8 cellular contexts compared by ENCODE assay signal in genomic region chr2:74834234-74834805, GRCh38. TPM values are rescaled to one million over a fixed set of nuclear protein-coding genes. Genes with fewer than 3 reads are reported as not detected.
DNase-seq lines count a peak whose midpoint lies in the region; ATAC-seq and TF ChIP-seq lines count a peak whose summit lies in the region.
"Not testable (repeated sequence)": the region's sequence is repeated elsewhere in the genome, so short reads cannot be mapped to it uniquely, and the experiment has no call there.

No MANE protein-coding gene starts in this region.

- H3T11ph ChIP-seq in H9 (ENCODE audit: low read length) = not testable (repeated sequence)

- not testable (repeated sequence) for H2BK12ac ChIP-seq in H9 (ENCODE audit: insufficient read length, low read depth, low read length)

- H3K27ac ChIP-seq in H9 (ENCODE audit: insufficient read length, low read depth, low read length) = not testable (repeated sequence)

- peaks cover 10% of the 10 kb centered on the region for H3K23me2 ChIP-seq in H9 (ENCODE audit: insufficient read length, low read depth, low read length, poor library complexity, severe bottlenecking)

- H3K36me3 ChIP-seq in ES-I3 (ENCODE audit: insufficient read depth, low read length) = not testable (repeated sequence)

- H3K23ac ChIP-seq in H9 (ENCODE audit: insufficient read length, low read depth, low read length) = not testable (repeated sequence)

- H3K36me3 Mint-ChIP-seq in H9 (ENCODE audit: insufficient read depth in 1 of 3, low read depth in 3 of 3) = peaks cover under 1 to 15% (median 8%) of the 10 kb centered on the region in 3 experiments; a peak in 5 of 7 replicates
- H3K36me3 Mint-ChIP-seq in activated naive CD8-positive, alpha-beta T cell treated with anti-CD3 and anti-CD28 coated beads, Interleukin-2, amount 50 U/mL, for 24 hours (ENCODE audit: low read depth) = peaks cover 38% of the 10 kb centered on the region
- H3K36me3 Mint-ChIP-seq in naive thymus-derived CD8-positive, alpha-beta T cell = not testable (repeated sequence)

- H2AFZ ChIP-seq in H9 (ENCODE audit: low read length) = not testable (repeated sequence)

- peak overlapping the region; percentile 100 for H3K4me2 ChIP-seq in H9 (ENCODE audit: insufficient read depth, insufficient read length, low read length)

- H3K18ac ChIP-seq in H9 (ENCODE audit: insufficient read length, low read depth, low read length) = peak overlapping the region; percentile 88

- H3K9ac ChIP-seq in ES-I3 (ENCODE audit: low read depth, low read length) = peak overlapping the region; percentile 86
- H3K9ac ChIP-seq in H9 (ENCODE audit: extremely low read depth, insufficient read length, low read length) = peak overlapping the region; percentile 81

- TF ChIP-seq CTCF in H9 (conservative IDR thresholded peaks at IDR 0.05) = not testable (repeated sequence)

- H3K27ac Mint-ChIP-seq in H9 = peak overlapping the region; percentile 73 to 98 (median 98); a peak in 4 of 7 replicates
- H3K27ac Mint-ChIP-seq in activated naive CD8-positive, alpha-beta T cell treated with anti-CD3 and anti-CD28 coated beads, Interleukin-2, amount 50 U/mL, for 24 hours = peak overlapping the region; percentile 96
- peak overlapping the region; percentile 40 to 95 (median 94) for H3K27ac Mint-ChIP-seq in naive thymus-derived CD8-positive, alpha-beta T cell
- H3K27ac Mint-ChIP-seq in stimulated activated naive CD8-positive, alpha-beta T cell treated with anti-CD3 and anti-CD28 coated beads, Interleukin-15, amount 100 ng/mL, for 72 hours = peak overlapping the region; percentile 96

- no CpG with 5 or more reads among the region's 53 CpGs for WGBS in H9 (ENCODE audit: extremely low coverage, insufficient read length, low lambda C conversion rate)

- DNase-seq in H9 (peak; percentile 37), HT-29 (ENCODE audit: low spot score) (peak; percentile 38), T-helper 1 cell (peak in 3 of 5 donors; percentile 10 to 43 (median 14)), foreskin melanocyte (peak; percentile 35)
- not testable (repeated sequence) for DNase-seq in activated naive CD8-positive, alpha-beta T cell treated with anti-CD3 and anti-CD28 coated beads, Interleukin-2, amount 50 U/mL, for 24 hours
- DNase-seq in naive thymus-derived CD8-positive, alpha-beta T cell = peak in 7 of 10 donors; percentile 9 to 47 (median 38)
- DNase-seq in stimulated activated naive CD8-positive, alpha-beta T cell treated with anti-CD3 and anti-CD28 coated beads, Interleukin-15, amount 100 ng/mL, for 72 hours = peak in 1 of 2 donors; percentile 62

- not testable (repeated sequence) for H2BK15ac ChIP-seq in H9 (ENCODE audit: low read depth, low read length)

- not testable (repeated sequence) for H4K5ac ChIP-seq in H9 (ENCODE audit: insufficient read length, low read depth, low read length)

- H3K4me1 Mint-ChIP-seq in H9 = peaks cover 43 to 47% of the 10 kb centered on the region in 2 experiments
- H3K4me1 Mint-ChIP-seq in activated naive CD8-positive, alpha-beta T cell treated with anti-CD3 and anti-CD28 coated beads, Interleukin-2, amount 50 U/mL, for 24 hours = peaks cover 53% of the 10 kb centered on the region
- peaks cover 32 to 46% (median 40%) of the 10 kb centered on the region in 4 donors for H3K4me1 Mint-ChIP-seq in naive thymus-derived CD8-positive, alpha-beta T cell
- peaks cover 60% of the 10 kb centered on the region for H3K4me1 Mint-ChIP-seq in stimulated activated naive CD8-positive, alpha-beta T cell treated with anti-CD3 and anti-CD28 coated beads, Interleukin-15, amount 100 ng/mL, for 72 hours

- H3K14ac ChIP-seq in H9 (ENCODE audit: insufficient read depth, low read length) = peak overlapping the region; percentile 91

- H4K8ac ChIP-seq in H9 (replicated peaks; ENCODE audit: insufficient read length, low read depth, low read length) = not testable (repeated sequence)

- H3K9me3 ChIP-seq in ES-I3 (ENCODE audit: control insufficient read depth, insufficient read depth, low read length); H9 (ENCODE audit: control insufficient read depth, low read depth, low read length): not testable (repeated sequence)

- H2BK5ac ChIP-seq in H9 (ENCODE audit: insufficient read length, low read length) = not testable (repeated sequence)

- H3K27me3 Mint-ChIP-seq in H9 (ENCODE audit: low read depth); activated naive CD8-positive, alpha-beta T cell treated with anti-CD3 and anti-CD28 coated beads, Interleukin-2, amount 50 U/mL, for 24 hours; naive thymus-derived CD8-positive, alpha-beta T cell; stimulated activated naive CD8-positive, alpha-beta T cell treated with anti-CD3 and anti-CD28 coated beads, Interleukin-15, amount 100 ng/mL, for 72 hours: not testable (repeated sequence)

- not testable (repeated sequence) for H2BK120ac ChIP-seq in H9 (ENCODE audit: low read depth, low read length, poor library complexity, severe bottlenecking)

- H3K79me2 ChIP-seq in H9 (ENCODE audit: insufficient read depth, low read length) = peaks cover 18% of the 10 kb centered on the region; the same call in 1 of the 2 replicates

- peaks cover 24% of the 10 kb centered on the region for H3K4me1 ChIP-seq in ES-I3 (ENCODE audit: insufficient read depth, low read length)
- H3K4me1 ChIP-seq in H9 (ENCODE audit: insufficient read depth, low read length) = peaks cover 16% of the 10 kb centered on the region

- not testable (repeated sequence) for H4K20me1 ChIP-seq in H9 (ENCODE audit: control insufficient read depth, insufficient read depth, insufficient read length)

- not testable (repeated sequence) for H3K9me3 Mint-ChIP-seq in H9; activated naive CD8-positive, alpha-beta T cell treated with anti-CD3 and anti-CD28 coated beads, Interleukin-2, amount 50 U/mL, for 24 hours; naive thymus-derived CD8-positive, alpha-beta T cell; stimulated activated naive CD8-positive, alpha-beta T cell treated with anti-CD3 and anti-CD28 coated beads, Interleukin-15, amount 100 ng/mL, for 72 hours

- not testable (repeated sequence) for H3K56ac ChIP-seq in H9 (ENCODE audit: insufficient read length, low read depth, low read length)

- not testable (repeated sequence) for H3K27me3 ChIP-seq in H9 (ENCODE audit: insufficient read depth, low read length)

- peak; percentile 5 for ATAC-seq in activated naive CD8-positive, alpha-beta T cell treated with anti-CD3 and anti-CD28 coated beads, Interleukin-2, amount 50 U/mL, for 24 hours
- ATAC-seq in naive thymus-derived CD8-positive, alpha-beta T cell = peak; percentile 20 to 39
- ATAC-seq in stimulated activated naive CD8-positive, alpha-beta T cell treated with anti-CD3 and anti-CD28 coated beads, Interleukin-15, amount 100 ng/mL, for 72 hours = peak; percentile 52

- not testable (repeated sequence) for H2AK5ac ChIP-seq in H9 (ENCODE audit: insufficient read length, low read length)

- POLR2A ChIA-PET in naive thymus-derived CD8-positive, alpha-beta T cell (lab: Charles Lee) = interaction anchor here (0.6 to 3.5 kb wide), 6 partner anchors 11 to 379 kb away, joined by 3 to 28 read pairs (median 7); partner anchors contain the start of gene INO80B

- H4K91ac ChIP-seq in H9 (ENCODE audit: insufficient read length, low read depth, low read length) = not testable (repeated sequence)

- H3K4me3 Mint-ChIP-seq in H9 = peak overlapping the region; percentile 91 to 94
- peak overlapping the region; percentile 95 for H3K4me3 Mint-ChIP-seq in activated naive CD8-positive, alpha-beta T cell treated with anti-CD3 and anti-CD28 coated beads, Interleukin-2, amount 50 U/mL, for 24 hours
- H3K4me3 Mint-ChIP-seq in naive thymus-derived CD8-positive, alpha-beta T cell = peak overlapping the region; percentile 84 to 96 (median 92)
- H3K4me3 Mint-ChIP-seq in stimulated activated naive CD8-positive, alpha-beta T cell treated with anti-CD3 and anti-CD28 coated beads, Interleukin-15, amount 100 ng/mL, for 72 hours = peak overlapping the region; percentile 83 to 94

- not testable (repeated sequence) for H3K4ac ChIP-seq in H9 (ENCODE audit: low read depth, low read length)

- H2BK20ac ChIP-seq in H9 (ENCODE audit: low read depth, low read length, poor library complexity, severe bottlenecking) = not testable (repeated sequence)

- not testable (repeated sequence) for H3K79me1 ChIP-seq in H9 (ENCODE audit: insufficient read depth, low read depth, low read length, poor library complexity, severe bottlenecking)

RNA-seq across cellular contexts. Expression of gene HK2, which starts 0.4 kb away (rescaled TPM):
- total RNA-seq in H9 (2021) = 51.3 and 54.3 TPM in 2 replicates
- total RNA-seq in HT-29 (2014; rRNA removed; shearing (Covaris generic)) = 12.7 and 23.7 TPM in 2 replicates
- total RNA-seq in naive thymus-derived CD8-positive, alpha-beta T cell = 1 to 10 TPM; 7.2 to 7.3 TPM
- 1 to 10 TPM; 1.2 to 5.7 (median 1.7) TPM for polyA plus RNA-seq in naive thymus-derived CD8-positive, alpha-beta T cell
